Comparison of ENCODE assay signal across 1 cellular context in the genomic region with DNA sequence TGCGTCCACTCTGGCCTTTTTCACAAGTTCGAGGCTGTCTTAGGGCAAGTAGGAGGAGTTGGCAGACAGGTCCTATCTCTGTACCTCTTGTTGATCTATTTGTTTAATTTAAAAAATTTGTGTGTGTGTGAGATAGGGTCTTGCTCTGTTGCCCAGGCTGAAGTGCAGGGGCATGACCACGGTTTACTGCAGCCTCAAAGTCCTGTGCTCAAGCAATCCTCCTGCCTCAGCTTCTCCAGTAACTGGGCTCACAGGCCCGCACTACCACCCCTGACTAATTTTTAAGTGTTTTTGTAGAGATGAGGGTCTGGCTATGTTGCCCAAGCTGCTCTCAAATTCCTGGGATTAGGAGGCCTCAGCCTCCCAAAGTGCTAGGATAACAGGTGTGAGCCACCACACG.
TF ChIP-seq lines count a peak whose summit lies in the region.

No MANE protein-coding gene starts in this region.

TF ChIP-seq in HEK293T, 16 proteins besides CTCF, POLR2A, EP300 and RAD21 (continued from another document):
- TF ChIP-seq FOXK2 (IDR thresholded peaks at IDR 0.05) (no peak), CTBP1 (IDR thresholded peaks at IDR 0.05; ENCODE audit: borderline replicate concordance) (no peak), FOXM1 (IDR thresholded peaks at IDR 0.05; ENCODE audit: borderline replicate concordance) (no peak), ARNT (IDR thresholded peaks at IDR 0.05) (no peak)
